7 cellular contexts compared by ENCODE assay signal in genomic region chr2:88310787-88311186, GRCh38.
"Had no signal": no experiment of that assay in that cellular context is flagged by ENCODE, and none has a peak within 500 bp of the region (broad histone marks: within the 10 kb centered on the region; RNA-seq: fewer than 3 reads in every experiment).

No MANE protein-coding gene starts in this region.

- H3K4me2 ChIP-seq: KMS-11 had no signal

- DNase-seq: IMR-90, KBM-7, KG1 had no signal

- H3K9ac ChIP-seq: KMS-11 had no signal

- H3K27ac ChIP-seq: HL-60, KMS-11 had no signal

- FAIRE-seq: HepG2, HTR-8/SVneo had no signal

- ATAC-seq: HepG2 had no signal
